Comparison of ENCODE assay signal across 1 cellular context in the genomic region with DNA sequence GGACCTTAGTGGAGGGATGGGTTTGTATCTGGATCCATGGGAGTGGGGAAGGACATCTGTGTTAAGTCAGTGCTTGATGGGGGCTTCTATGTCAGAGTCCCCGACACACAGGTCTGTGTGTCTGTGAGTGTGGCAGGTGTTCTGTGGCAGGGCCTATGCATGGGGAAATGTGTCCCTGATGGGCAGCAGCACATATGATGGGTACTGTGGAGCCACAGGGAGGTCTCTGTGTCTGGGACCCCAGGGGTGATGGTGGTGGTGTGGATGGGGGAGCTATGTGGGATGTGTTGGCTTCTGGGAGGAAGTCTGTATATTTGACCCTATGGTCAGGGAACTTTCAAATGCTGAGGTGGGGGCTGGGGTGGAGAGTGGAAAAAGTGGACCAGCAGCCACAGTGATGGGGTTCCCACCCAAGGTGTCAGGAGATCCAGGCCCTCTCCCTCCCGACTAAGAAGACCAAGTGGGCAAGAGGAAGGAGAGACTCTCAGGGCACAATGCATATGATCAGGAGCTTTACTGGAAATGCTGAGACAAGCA.
TF ChIP-seq lines count a peak whose summit lies in the region.

No MANE protein-coding gene starts in this region.

TF ChIP-seq in H1, 55 proteins besides CTCF, POLR2A, EP300 and RAD21:
- TF ChIP-seq, protein P1, sequence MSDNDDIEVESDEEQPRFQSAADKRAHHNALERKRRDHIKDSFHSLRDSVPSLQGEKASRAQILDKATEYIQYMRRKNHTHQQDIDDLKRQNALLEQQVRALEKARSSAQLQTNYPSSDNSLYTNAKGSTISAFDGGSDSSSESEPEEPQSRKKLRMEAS (IDR thresholded peaks at IDR 0.05), result no peak
- no peak for TF ChIP-seq SP4 (IDR thresholded peaks at IDR 0.05; ENCODE audit: low read length)
- no peak for TF ChIP-seq HDAC6 (IDR thresholded peaks at IDR 0.05; ENCODE audit: low read depth, low read length)
- TF ChIP-seq TAF1 (IDR thresholded peaks at IDR 0.05; ENCODE audit: low read depth, low read length), result no peak
- TF ChIP-seq HDAC2 (IDR thresholded peaks at IDR 0.05; ENCODE audit: borderline replicate concordance in 1 of 2, low read depth in 2 of 2, low read length in 2 of 2), result no peak
- TF ChIP-seq, protein P2, sequence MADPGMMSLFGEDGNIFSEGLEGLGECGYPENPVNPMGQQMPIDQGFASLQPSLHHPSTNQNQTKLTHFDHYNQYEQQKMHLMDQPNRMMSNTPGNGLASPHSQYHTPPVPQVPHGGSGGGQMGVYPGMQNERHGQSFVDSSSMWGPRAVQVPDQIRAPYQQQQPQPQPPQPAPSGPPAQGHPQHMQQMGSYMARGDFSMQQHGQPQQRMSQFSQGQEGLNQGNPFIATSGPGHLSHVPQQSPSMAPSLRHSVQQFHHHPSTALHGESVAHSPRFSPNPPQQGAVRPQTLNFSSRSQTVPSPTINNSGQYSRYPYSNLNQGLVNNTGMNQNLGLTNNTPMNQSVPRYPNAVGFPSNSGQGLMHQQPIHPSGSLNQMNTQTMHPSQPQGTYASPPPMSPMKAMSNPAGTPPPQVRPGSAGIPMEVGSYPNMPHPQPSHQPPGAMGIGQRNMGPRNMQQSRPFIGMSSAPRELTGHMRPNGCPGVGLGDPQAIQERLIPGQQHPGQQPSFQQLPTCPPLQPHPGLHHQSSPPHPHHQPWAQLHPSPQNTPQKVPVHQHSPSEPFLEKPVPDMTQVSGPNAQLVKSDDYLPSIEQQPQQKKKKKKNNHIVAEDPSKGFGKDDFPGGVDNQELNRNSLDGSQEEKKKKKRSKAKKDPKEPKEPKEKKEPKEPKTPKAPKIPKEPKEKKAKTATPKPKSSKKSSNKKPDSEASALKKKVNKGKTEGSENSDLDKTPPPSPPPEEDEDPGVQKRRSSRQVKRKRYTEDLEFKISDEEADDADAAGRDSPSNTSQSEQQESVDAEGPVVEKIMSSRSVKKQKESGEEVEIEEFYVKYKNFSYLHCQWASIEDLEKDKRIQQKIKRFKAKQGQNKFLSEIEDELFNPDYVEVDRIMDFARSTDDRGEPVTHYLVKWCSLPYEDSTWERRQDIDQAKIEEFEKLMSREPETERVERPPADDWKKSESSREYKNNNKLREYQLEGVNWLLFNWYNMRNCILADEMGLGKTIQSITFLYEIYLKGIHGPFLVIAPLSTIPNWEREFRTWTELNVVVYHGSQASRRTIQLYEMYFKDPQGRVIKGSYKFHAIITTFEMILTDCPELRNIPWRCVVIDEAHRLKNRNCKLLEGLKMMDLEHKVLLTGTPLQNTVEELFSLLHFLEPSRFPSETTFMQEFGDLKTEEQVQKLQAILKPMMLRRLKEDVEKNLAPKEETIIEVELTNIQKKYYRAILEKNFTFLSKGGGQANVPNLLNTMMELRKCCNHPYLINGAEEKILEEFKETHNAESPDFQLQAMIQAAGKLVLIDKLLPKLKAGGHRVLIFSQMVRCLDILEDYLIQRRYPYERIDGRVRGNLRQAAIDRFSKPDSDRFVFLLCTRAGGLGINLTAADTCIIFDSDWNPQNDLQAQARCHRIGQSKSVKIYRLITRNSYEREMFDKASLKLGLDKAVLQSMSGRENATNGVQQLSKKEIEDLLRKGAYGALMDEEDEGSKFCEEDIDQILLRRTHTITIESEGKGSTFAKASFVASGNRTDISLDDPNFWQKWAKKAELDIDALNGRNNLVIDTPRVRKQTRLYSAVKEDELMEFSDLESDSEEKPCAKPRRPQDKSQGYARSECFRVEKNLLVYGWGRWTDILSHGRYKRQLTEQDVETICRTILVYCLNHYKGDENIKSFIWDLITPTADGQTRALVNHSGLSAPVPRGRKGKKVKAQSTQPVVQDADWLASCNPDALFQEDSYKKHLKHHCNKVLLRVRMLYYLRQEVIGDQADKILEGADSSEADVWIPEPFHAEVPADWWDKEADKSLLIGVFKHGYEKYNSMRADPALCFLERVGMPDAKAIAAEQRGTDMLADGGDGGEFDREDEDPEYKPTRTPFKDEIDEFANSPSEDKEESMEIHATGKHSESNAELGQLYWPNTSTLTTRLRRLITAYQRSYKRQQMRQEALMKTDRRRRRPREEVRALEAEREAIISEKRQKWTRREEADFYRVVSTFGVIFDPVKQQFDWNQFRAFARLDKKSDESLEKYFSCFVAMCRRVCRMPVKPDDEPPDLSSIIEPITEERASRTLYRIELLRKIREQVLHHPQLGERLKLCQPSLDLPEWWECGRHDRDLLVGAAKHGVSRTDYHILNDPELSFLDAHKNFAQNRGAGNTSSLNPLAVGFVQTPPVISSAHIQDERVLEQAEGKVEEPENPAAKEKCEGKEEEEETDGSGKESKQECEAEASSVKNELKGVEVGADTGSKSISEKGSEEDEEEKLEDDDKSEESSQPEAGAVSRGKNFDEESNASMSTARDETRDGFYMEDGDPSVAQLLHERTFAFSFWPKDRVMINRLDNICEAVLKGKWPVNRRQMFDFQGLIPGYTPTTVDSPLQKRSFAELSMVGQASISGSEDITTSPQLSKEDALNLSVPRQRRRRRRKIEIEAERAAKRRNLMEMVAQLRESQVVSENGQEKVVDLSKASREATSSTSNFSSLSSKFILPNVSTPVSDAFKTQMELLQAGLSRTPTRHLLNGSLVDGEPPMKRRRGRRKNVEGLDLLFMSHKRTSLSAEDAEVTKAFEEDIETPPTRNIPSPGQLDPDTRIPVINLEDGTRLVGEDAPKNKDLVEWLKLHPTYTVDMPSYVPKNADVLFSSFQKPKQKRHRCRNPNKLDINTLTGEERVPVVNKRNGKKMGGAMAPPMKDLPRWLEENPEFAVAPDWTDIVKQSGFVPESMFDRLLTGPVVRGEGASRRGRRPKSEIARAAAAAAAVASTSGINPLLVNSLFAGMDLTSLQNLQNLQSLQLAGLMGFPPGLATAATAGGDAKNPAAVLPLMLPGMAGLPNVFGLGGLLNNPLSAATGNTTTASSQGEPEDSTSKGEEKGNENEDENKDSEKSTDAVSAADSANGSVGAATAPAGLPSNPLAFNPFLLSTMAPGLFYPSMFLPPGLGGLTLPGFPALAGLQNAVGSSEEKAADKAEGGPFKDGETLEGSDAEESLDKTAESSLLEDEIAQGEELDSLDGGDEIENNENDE (IDR thresholded peaks at IDR 0.05; ENCODE audit: insufficient replicate concordance, low read length), result no peak
- no peak for TF ChIP-seq RBBP5 (IDR thresholded peaks at IDR 0.05; ENCODE audit: borderline replicate concordance, low read depth, low read length)
- TF ChIP-seq TBP (IDR thresholded peaks at IDR 0.05; ENCODE audit: low read depth, low read length), result no peak
- no peak for TF ChIP-seq SUZ12 (IDR thresholded peaks at IDR 0.05; ENCODE audit: low read length)
- no peak for TF ChIP-seq ZNF274 (IDR thresholded peaks at IDR 0.05; ENCODE audit: borderline replicate concordance, extremely low read depth, low read length)
- TF ChIP-seq CEBPB (IDR thresholded peaks at IDR 0.05; ENCODE audit: low read depth, low read length), result no peak
- no peak for TF ChIP-seq KDM5A (IDR thresholded peaks at IDR 0.05; ENCODE audit: low read length)
- TF ChIP-seq BRCA1 (IDR thresholded peaks at IDR 0.05; ENCODE audit: low read depth, low read length), result no peak
